ENCODE assay signal across 28 cellular contexts in the genomic region with DNA sequence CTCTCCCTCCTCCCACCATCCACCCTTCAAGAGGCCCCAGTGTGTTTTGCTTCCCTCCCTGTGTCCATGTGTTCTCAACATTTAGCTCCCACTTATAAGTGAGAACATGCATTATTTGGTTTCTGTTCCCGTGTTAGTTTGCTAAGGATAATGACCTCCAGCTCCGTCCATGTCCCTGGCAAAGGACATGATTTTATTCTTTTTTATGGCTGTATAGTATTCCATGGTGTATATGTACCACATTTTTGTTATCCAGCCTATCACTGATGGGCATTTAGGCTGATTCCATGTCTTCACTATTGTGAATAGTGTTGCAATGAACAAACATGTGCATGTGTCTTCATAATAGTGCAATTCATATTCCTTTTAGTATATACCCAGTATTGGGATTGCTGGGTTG.
"Had no signal": no experiment of that assay in that cellular context is flagged by ENCODE, and none has a peak within 500 bp of the region (broad histone marks: within the 10 kb centered on the region; RNA-seq: fewer than 3 reads in every experiment).

No MANE protein-coding gene starts in this region.

- H3K36me3 Mint-ChIP-seq: mesothelial cell of epicardium had no signal

- H3K4me1 ChIP-seq: esophagus squamous epithelium, gastrocnemius medialis, heart right ventricle, left lung, lower lobe of right lung had no signal

- H3K9me3 ChIP-seq: esophagus squamous epithelium, gastrocnemius medialis, left lung, lower lobe of right lung, mucosa of descending colon had no signal

- FAIRE-seq: colon, endometrium, islet of Langerhans, keratinocyte had no signal

- H3K27ac ChIP-seq: coronary artery, dorsolateral prefrontal cortex, epithelial cell of prostate, esophagus squamous epithelium, gastrocnemius medialis, heart right ventricle, left lung, lower lobe of right lung had no signal

- H3K4me1 Mint-ChIP-seq: naive B cell had no signal

- H3K4me3 ChIP-seq: coronary artery, dorsolateral prefrontal cortex, esophagus squamous epithelium, gastrocnemius medialis, heart right ventricle, left lung, lower lobe of right lung, mucosa of descending colon had no signal

- H3K27ac Mint-ChIP-seq: mesothelial cell of epicardium, naive B cell had no signal

- ATAC-seq: esophagus mucosa, gastrocnemius medialis, heart right ventricle, left cardiac atrium, left lung, left ventricle myocardium superior, lower lobe of right lung, mucosa of descending colon had no signal

- H3K27me3 ChIP-seq: dorsolateral prefrontal cortex, gastrocnemius medialis, left lung had no signal

- DNase-seq: dermis blood vessel endothelial cell; dorsolateral prefrontal cortex; effector CD4-positive, alpha-beta T cell; effector memory CD4-positive, alpha-beta T cell; erythroblast; esophagus squamous epithelium; foreskin fibroblast; foreskin melanocyte; gastrocnemius medialis; glutamatergic neuron; head of caudate nucleus; heart right ventricle; hippocampal formation; left cardiac atrium; left lung; left ventricle myocardium superior; lower lobe of right lung; mesenchymal stem cell; mucosa of descending colon; naive B cell had no signal

- H3K4me3 Mint-ChIP-seq: mesothelial cell of epicardium, naive B cell had no signal

- H3K36me3 ChIP-seq: esophagus squamous epithelium, gastrocnemius medialis, heart right ventricle, left lung, lower lobe of right lung had no signal
